ENCODE assay signal across 25 cellular contexts in genomic region chr5:73623929-73624404, GRCh38. TPM values are rescaled to one million over a fixed set of nuclear protein-coding genes. Genes with fewer than 3 reads are reported as not detected.
DNase-seq lines count a peak whose midpoint lies in the region; ATAC-seq and TF ChIP-seq lines count a peak whose summit lies in the region.
"Had no signal": no experiment of that assay in that cellular context is flagged by ENCODE, and none has a peak within 500 bp of the region (broad histone marks: within the 10 kb centered on the region; RNA-seq: fewer than 3 reads in every experiment).

No MANE protein-coding gene starts in this region.

- H3K36me3 ChIP-seq in IMR-90 (ENCODE audit: control insufficient read depth, insufficient read depth, low read length) (no peaks in the 10 kb centered on the region), endocrine pancreas (ENCODE audit: control insufficient read depth, insufficient read depth, low read length) (no peaks in the 10 kb centered on the region), suprapubic skin (no peaks in the 10 kb centered on the region)
- H3K36me3 ChIP-seq: cardiac muscle cell, gastroesophageal sphincter had no signal

- H4K20me1 ChIP-seq in IMR-90 (ENCODE audit: insufficient read depth, low read length): no peaks in the 10 kb centered on the region

- POLR2A ChIA-PET in IMR-90 (lab: Charles Lee; ENCODE audit: unreplicated experiment): interaction anchor here (0.5 kb wide), 1 partner anchor 19 kb away, joined by 3 read pairs; no protein-coding TSS in a partner anchor

- DNase-seq in NCI-H146 (lab: John Stamatoyannopoulos, UW) (peak; percentile 15), NCI-H146 treated with DMSO at 0.1 percent for 48 hours (lab: John Stamatoyannopoulos, UW; ENCODE audit: unreplicated experiment) (no peak), IMR-90 (no peak), neural crest cell (ENCODE audit: low read depth, low spot score) (no peak), suprapubic skin (ENCODE audit: low spot score in 2 of 2) (no peak), Right ventricle myocardium superior (no peak), T-helper 2 cell (no peak)
- DNase-seq: activated CD4-positive, alpha-beta T cell treated with anti-CD3 and anti-CD28 coated beads for 36 hours; activated CD8-positive, alpha-beta memory T cell treated with anti-CD3 and anti-CD28 coated beads for 24 hours; activated effector memory CD4-positive, alpha-beta T cell treated with Interleukin-2 at 50 U/mL for 16 hours; AML-193; anterior cingulate cortex; CD4-positive, alpha-beta T cell; EL; hippocampal formation; mesenchymal stem cell; occipital lobe; stimulated activated naive CD8-positive, alpha-beta T cell treated with anti-CD3 and anti-CD28 coated beads, Interleukin-15, Interleukin-2, amounts not matched to agents 100 U/mL and 50 U/mL, for 24 hours had no signal

- dilution Hi-C loops in IMR-90 (cut with HindIII; ENCODE audit: low sequenced_read_pairs, unreplicated experiment): no loop called here

- peaks cover 72% of the 10 kb centered on the region for H3K27me3 Mint-ChIP-seq in neural crest cell (ENCODE audit: low read depth)

- peaks cover 3% of the 10 kb centered on the region; the same call in 1 of the 2 replicates for H3K9me1 ChIP-seq in IMR-90 (ENCODE audit: insufficient read depth, low read length)

- H3K27ac Mint-ChIP-seq in neural crest cell (ENCODE audit: unreplicated experiment): no peak overlapping the region
- H3K27ac Mint-ChIP-seq: activated CD4-positive, alpha-beta T cell treated with anti-CD3 and anti-CD28 coated beads for 36 hours; activated naive CD8-positive, alpha-beta T cell; CD4-positive, alpha-beta T cell; dendritic cell treated with granulocyte-macrophage colony-stimulating factor and Interleukin-4, amounts not matched to agents 40 ng/mL and 50 ng/mL, for 4 days had no signal

- H3K27me3 ChIP-seq in IMR-90 (ENCODE audit: control insufficient read depth, insufficient read depth, low read length) (no peaks in the 10 kb centered on the region), endocrine pancreas (ENCODE audit: control insufficient read depth, insufficient read depth, low read length) (no peaks in the 10 kb centered on the region), suprapubic skin (no peaks in the 10 kb centered on the region)
- H3K27me3 ChIP-seq: gastroesophageal sphincter, SJSA1 had no signal

- H3K4me3 Mint-ChIP-seq in neural crest cell: peak overlapping the region; percentile 58
- H3K4me3 Mint-ChIP-seq: activated CD4-positive, alpha-beta T cell treated with anti-CD3 and anti-CD28 coated beads for 36 hours; activated naive CD8-positive, alpha-beta T cell; CD4-positive, alpha-beta T cell; dendritic cell treated with granulocyte-macrophage colony-stimulating factor and Interleukin-4, amounts not matched to agents 40 ng/mL and 50 ng/mL, for 4 days had no signal

- no peak overlapping the region for H2AK9ac ChIP-seq in IMR-90 (replicated peaks; ENCODE audit: low read depth, low read length, poor library complexity)

- no TSS peak for BruUV-seq in IMR-90 (replicated peaks; lab: Mats Ljungman, UMichigan)

- no peak overlapping the region for H3K14ac ChIP-seq in IMR-90 (replicated peaks; ENCODE audit: low read depth, low read length)

- TF ChIP-seq CTCF in IMR-90 (conservative IDR thresholded peaks at IDR 0.05; ENCODE audit: low read depth, low read length): no peak
- no peak for TF ChIP-seq CTCF in neural crest cell (conservative IDR thresholded peaks at IDR 0.05)
- no peak for TF ChIP-seq CTCF in suprapubic skin (IDR thresholded peaks at IDR 0.05)

- in situ Hi-C loops in IMR-90 (cut with MboI; ENCODE audit: low sequenced_read_pairs): no loop called here

- no peak overlapping the region for H3K4ac ChIP-seq in IMR-90 (ENCODE audit: low read depth, low read length)

- H4K5ac ChIP-seq in IMR-90 (ENCODE audit: low read depth, low read length): no peak overlapping the region

- CTCF ChIA-PET in IMR-90 (lab: Yijun Ruan, JAX): no interaction called here

- H2AK5ac ChIP-seq in IMR-90 (ENCODE audit: low read depth, low read length): no peak overlapping the region

- TF ChIP-seq RAD21 in IMR-90 (IDR thresholded peaks at IDR 0.05; ENCODE audit: low read length): no peak

- H3K9ac ChIP-seq in IMR-90 (ENCODE audit: low read depth, low read length) (no peak overlapping the region), endocrine pancreas (ENCODE audit: control insufficient read depth, insufficient read depth, low read length) (no peak overlapping the region)

- H3K18ac ChIP-seq in IMR-90 (ENCODE audit: low read depth, low read length): no peak overlapping the region

- no peak for TF ChIP-seq POLR2A in IMR-90 (IDR thresholded peaks at IDR 0.05; ENCODE audit: low read depth, low read length)
- no peak for TF ChIP-seq POLR2A in suprapubic skin (IDR thresholded peaks at IDR 0.05)

- H2BK20ac ChIP-seq in IMR-90 (ENCODE audit: low read depth, low read length): peak overlapping the region; percentile 8; the same call in 1 of the 2 replicates

- H3K79me1 ChIP-seq in IMR-90 (ENCODE audit: low read depth in 1 of 2, low read length in 2 of 2): peaks cover 4 to 31% of the 10 kb centered on the region in 2 experiments

- TF ChIP-seq EP300 in suprapubic skin (IDR thresholded peaks at IDR 0.05): no peak

- H3K9me3 ChIP-seq in IMR-90 (ENCODE audit: control insufficient read depth, insufficient read depth, low read length) (no peaks in the 10 kb centered on the region), endocrine pancreas (ENCODE audit: control insufficient read depth, low read length) (no peaks in the 10 kb centered on the region), suprapubic skin (no peaks in the 10 kb centered on the region)
- H3K9me3 ChIP-seq: gastroesophageal sphincter, SJSA1 had no signal

- H3K27ac ChIP-seq in IMR-90 (ENCODE audit: insufficient read depth, low read length): no peak overlapping the region
- no peak overlapping the region for H3K27ac ChIP-seq in suprapubic skin
- H3K27ac ChIP-seq: cardiac muscle cell, SJSA1 had no signal

- ATAC-seq in IMR-90 (ENCODE audit: low read depth) (no peak), Right ventricle myocardium superior (ENCODE audit: poor library complexity) (no peak)
- ATAC-seq: activated CD4-positive, alpha-beta T cell treated with anti-CD3 and anti-CD28 coated beads for 36 hours; gastroesophageal sphincter; stimulated activated naive CD8-positive, alpha-beta T cell treated with anti-CD3 and anti-CD28 coated beads, Interleukin-15, Interleukin-2, amounts not matched to agents 100 U/mL and 50 U/mL, for 24 hours had no signal

- no peak overlapping the region for H3K23ac ChIP-seq in IMR-90 (ENCODE audit: low read depth, low read length)

- H3K56ac ChIP-seq in IMR-90 (ENCODE audit: extremely low read depth, insufficient read depth, low read length): no peak overlapping the region

- no peak overlapping the region for H3K4me2 ChIP-seq in IMR-90 (ENCODE audit: low read depth, low read length)

- H3K4me1 ChIP-seq in IMR-90 (ENCODE audit: control insufficient read depth, insufficient read depth, low read length): peaks cover 3% of the 10 kb centered on the region; the same call in 1 of the 2 replicates
- peaks cover 28% of the 10 kb centered on the region for H3K4me1 ChIP-seq in endocrine pancreas (ENCODE audit: control insufficient read depth, insufficient read depth, low read length)
- peaks cover 17% of the 10 kb centered on the region for H3K4me1 ChIP-seq in suprapubic skin

- no peaks in the 10 kb centered on the region for H3K9me3 Mint-ChIP-seq in neural crest cell
- H3K9me3 Mint-ChIP-seq: CD4-positive, alpha-beta T cell; dendritic cell treated with granulocyte-macrophage colony-stimulating factor and Interleukin-4, amounts not matched to agents 40 ng/mL and 50 ng/mL, for 4 days had no signal

- no peak overlapping the region for H4K8ac ChIP-seq in IMR-90 (ENCODE audit: low read depth in 2 of 2, low read length in 2 of 2)

- no peak overlapping the region for H2BK15ac ChIP-seq in IMR-90 (ENCODE audit: low read depth, low read length)

- H3K4me3 ChIP-seq in IMR-90 (ENCODE audit: insufficient read depth, low read depth, low read length) (no peak overlapping the region), endocrine pancreas (ENCODE audit: control insufficient read depth, insufficient read depth, low read length) (peak overlapping the region; percentile 52), suprapubic skin (no peak overlapping the region)
- H3K4me3 ChIP-seq: cardiac muscle cell, gastroesophageal sphincter, SJSA1 had no signal

- intact Hi-C loops in IMR-90 (cut with micrococcal nuclease): no loop called here
- intact Hi-C loops in Right ventricle myocardium superior (cut with DNase I): no loop called here

- H2BK5ac ChIP-seq in IMR-90 (ENCODE audit: low read depth, low read length, poor library complexity, severe bottlenecking): no peak overlapping the region

- no peak overlapping the region for H2AFZ ChIP-seq in IMR-90 (replicated peaks; ENCODE audit: low read length, poor library complexity)

- no peaks in the 10 kb centered on the region for H3K4me1 Mint-ChIP-seq in neural crest cell
- H3K4me1 Mint-ChIP-seq: activated CD4-positive, alpha-beta T cell treated with anti-CD3 and anti-CD28 coated beads for 36 hours had no signal

- H3K36me3 Mint-ChIP-seq in neural crest cell (ENCODE audit: low read depth): no peaks in the 10 kb centered on the region
- H3K36me3 Mint-ChIP-seq: activated naive CD8-positive, alpha-beta T cell had no signal

- no peak overlapping the region for H2BK120ac ChIP-seq in IMR-90 (ENCODE audit: low read depth, low read length)

- no peak overlapping the region for H4K91ac ChIP-seq in IMR-90 (ENCODE audit: insufficient read depth, low read depth, low read length)

- no CpG with 5 or more reads among the region's 2 CpGs for WGBS in IMR-90 (ENCODE audit: extremely low coverage in 2 of 2, insufficient read length in 1 of 2), 2 experiments
- 73% methylated on average over 2 of the region's 2 CpGs for WGBS in suprapubic skin

RNA-seq across cellular contexts. Expression of gene ARHGEF28, which starts 2.0 kb away (rescaled TPM):
- total RNA-seq in IMR-90 (2012; rRNA removed) (13.9 and 16.0 TPM in 2 replicates), neural crest cell (0.91 and 0.93 TPM in 2 replicates), suprapubic skin (100 to 1,000 TPM in 1 of 4 donors, 10 to 100 TPM in 3; 25.6 to 104 (median 39.1) TPM), Right ventricle myocardium superior (1.6 TPM)
- 3.6 TPM in 2 replicates for polyA plus RNA-seq in IMR-90 (2012; rRNA removed)
- polyA plus RNA-seq in IMR-90 (2012; cell fraction: cytosol; rRNA removed): 1.3 and 1.6 TPM in 2 replicates
- 9.9 and 15.0 TPM in 2 replicates for polyA plus RNA-seq in IMR-90 (2012; cell fraction: nucleus; rRNA removed; ENCODE audit: low replicate concordance)
- total RNA-seq: CD4-positive, alpha-beta T cell; T-helper 1 cell treated with Interleukin-12 subunit alpha and Interleukin-12 subunit beta and Interleukin-4 antibody, amounts not matched to agents 30 ng/mL and 1 ng/mL, for 36 hours had no signal
- polyA plus RNA-seq: cardiac muscle cell had no signal

RNA-seq across cellular contexts. Expression of gene UTP15, which starts 58.4 kb away (rescaled TPM):
- total RNA-seq in IMR-90 (2012; rRNA removed): 28.0 and 31.1 TPM in 2 replicates
- 10.9 and 11.4 TPM in 2 replicates for polyA plus RNA-seq in IMR-90 (2012; rRNA removed)
- 1.5 and 3.1 TPM in 2 replicates for polyA plus RNA-seq in IMR-90 (2012; cell fraction: cytosol; rRNA removed)
- 19.0 and 31.7 TPM in 2 replicates for polyA plus RNA-seq in IMR-90 (2012; cell fraction: nucleus; rRNA removed; ENCODE audit: low replicate concordance)
- total RNA-seq in neural crest cell: 31.2 and 32.4 TPM in 2 replicates
- 10 to 100 TPM; 31.4 to 67.8 (median 47.8) TPM for total RNA-seq in suprapubic skin
- 10.5 TPM for total RNA-seq in Right ventricle myocardium superior

RNA-seq across cellular contexts. Expression of gene ANKRA2, which starts 58.5 kb away (rescaled TPM):
- 10.8 and 11.7 TPM in 2 replicates for total RNA-seq in IMR-90 (2012; rRNA removed)
- 11.7 and 12.5 TPM in 2 replicates for polyA plus RNA-seq in IMR-90 (2012; rRNA removed)
- polyA plus RNA-seq in IMR-90 (2012; cell fraction: cytosol; rRNA removed): 5.8 and 5.9 TPM in 2 replicates
- polyA plus RNA-seq in IMR-90 (2012; cell fraction: nucleus; rRNA removed; ENCODE audit: low replicate concordance): 9.0 and 29.1 TPM in 2 replicates
- 14.0 and 17.1 TPM in 2 replicates for total RNA-seq in neural crest cell
- total RNA-seq in suprapubic skin: 10 to 100 TPM; 18.8 to 57.9 (median 20.9) TPM
- 12.7 TPM for total RNA-seq in Right ventricle myocardium superior
